In genomic region chrX:19410259-19410658, GRCh38 we compare ENCODE assay signal across 27 cellular contexts.
"Had no signal": no experiment of that assay in that cellular context is flagged by ENCODE, and none has a peak within 500 bp of the region (broad histone marks: within the 10 kb centered on the region; RNA-seq: fewer than 3 reads in every experiment).

No MANE protein-coding gene starts in this region.

- H3K4me3 ChIP-seq: colonic mucosa, gastrocnemius medialis, heart left ventricle, hepatocyte, lung, mucosa of descending colon, prostate gland, right atrium auricular region, skin epidermis, spleen, thoracic aorta, tibial nerve, upper lobe of left lung had no signal

- ATAC-seq: esophagus mucosa; gastrocnemius medialis; heart left ventricle; left lobe of liver; mucosa of descending colon; natural killer cell treated with Interleukin-12 subunit alpha and Interleukin-12 subunit beta and Interleukin-15 and Interleukin-18, amount 100 ng/mL, for 72 hours; stimulated activated naive B cell treated with anti-CD40 and anti-IgM and Interleukin-4, amounts not matched to agents 10 μg/mL and 1 μg/mL and 100 μg/mL, for 72 hours had no signal

- H3K9me3 ChIP-seq: colonic mucosa, gastrocnemius medialis, mucosa of descending colon, neutrophil, prostate gland, thoracic aorta, tibial nerve had no signal

- DNase-seq: colonic mucosa; effector CD8-positive, alpha-beta T cell; endodermal cell; foreskin fibroblast; gastrocnemius medialis; heart left ventricle; kidney; mucosa of descending colon; naive B cell; spleen; stimulated activated CD4-positive, alpha-beta T cell treated with anti-CD3 and anti-CD28 coated beads, Interleukin-2, amount 100 ng/mL, for 48 hours; stimulated activated naive B cell treated with anti-CD40 and anti-IgM and Interleukin-4, amounts not matched to agents 10 μg/mL and 1 μg/mL and 100 μg/mL, for 72 hours; upper lobe of left lung had no signal

- H3K4me2 ChIP-seq: hepatocyte had no signal

- H3K27me3 ChIP-seq: colonic mucosa, heart left ventricle, hepatocyte, neutrophil, right atrium auricular region, spleen, tibial nerve, upper lobe of left lung had no signal

- H3K36me3 ChIP-seq: colonic mucosa, gastrocnemius medialis, heart left ventricle, neutrophil, prostate gland, right atrium auricular region, spleen, thoracic aorta, tibial nerve, upper lobe of left lung had no signal

- H3K79me2 ChIP-seq: hepatocyte, parathyroid adenoma had no signal

- FAIRE-seq: kidney, urothelium cell line had no signal

- H3K27ac ChIP-seq: colonic mucosa, epithelial cell of prostate, gastrocnemius medialis, heart left ventricle, hepatocyte, neutrophil, parathyroid adenoma, prostate gland, right atrium auricular region, skin epidermis, spleen, thoracic aorta, tibial nerve, upper lobe of left lung had no signal

- H3K9ac ChIP-seq: parathyroid adenoma had no signal

- H2AFZ ChIP-seq: hepatocyte, parathyroid adenoma had no signal

- H3K4me1 ChIP-seq: colonic mucosa, gastrocnemius medialis, heart left ventricle, parathyroid adenoma, prostate gland, right atrium auricular region, spleen, tibial nerve, upper lobe of left lung had no signal
